In genomic region chr3:128492353-128493220, GRCh38 we compare ENCODE assay signal across 8 cellular contexts. TPM values are rescaled to one million over a fixed set of nuclear protein-coding genes. Genes with fewer than 3 reads are reported as not detected.
A peak's percentile ranks its signal among the peaks of the same experiment; 100 is the strongest.
DNase-seq lines count a peak whose midpoint lies in the region; ATAC-seq, FAIRE-seq and TF ChIP-seq lines count a peak whose summit lies in the region.

TSS of gene GATA2 (minus strand) at chr3:128493201. CDS start at chr3:128487031, 6,170 bp downstream.

- H3K79me2 ChIP-seq in K562 (ENCODE audit: control insufficient read depth, insufficient read depth, low read length) = peaks cover 99% of the 10 kb centered on the region

- POLR2A ChIA-PET in CD8-positive, alpha-beta memory T cell (lab: Charles Lee) = no interaction called here
- POLR2A ChIA-PET in K562 (lab: Yijun Ruan, JAX) = interaction anchor here (1.1 kb wide), 1 partner anchor 9 kb away, joined by 6 read pairs; no protein-coding TSS in a partner anchor

- H3K27ac ChIP-seq in CD8-positive, alpha-beta memory T cell (ENCODE audit: low read depth, low read length) = peak within 1 kb of the TSS; percentile 76
- peak within 1 kb of the TSS; percentile 98 for H3K27ac ChIP-seq in K562 (ENCODE audit: extremely low read depth, low read depth, low read length)

- no peaks in the 10 kb centered on the region for H3K36me3 ChIP-seq in CD8-positive, alpha-beta memory T cell (ENCODE audit: insufficient read depth, low read length)
- H3K36me3 ChIP-seq in K562 (ENCODE audit: control insufficient read depth, insufficient read depth, low read length) = peaks cover 53% of the 10 kb centered on the region; the same call in 2 of the 3 replicates

- BruUV-seq in K562 (replicated peaks; lab: Mats Ljungman, UMichigan) = no TSS peak

- peak in 2 of 5 donors; percentile 28 to 49 for DNase-seq in CD8-positive, alpha-beta memory T cell
- DNase-seq in M059J (ENCODE audit: low read depth) = no peak
- DNase-seq in K562 (ENCODE audit: extremely low read depth in 1 of 4, low spot score in 3 of 4) = peak in 2 of 4 experiments; percentile 29 to 64
- DNase-seq in SIG-M5 (lab: John Stamatoyannopoulos, UW) = no peak
- DNase-seq in putamen (ENCODE audit: low spot score) = no peak
- DNase-seq in NCI-H1092 (lab: John Stamatoyannopoulos, UW) = no peak

- no peak for FAIRE-seq in K562 (lab: Jason Lieb, UNC)

- peaks cover 6% of the 10 kb centered on the region for H4K20me1 ChIP-seq in K562 (replicated peaks; ENCODE audit: control insufficient read depth, insufficient read depth, low read length)

- peaks cover 62 to 66% of the 10 kb centered on the region in 2 donors for H3K27me3 Mint-ChIP-seq in CD8-positive, alpha-beta memory T cell
- peaks cover 98% of the 10 kb centered on the region for H3K27me3 Mint-ChIP-seq in nephron (ENCODE audit: low read depth)

- H3K4me3 ChIP-seq in CD8-positive, alpha-beta memory T cell (ENCODE audit: low read length) = no peak within 1 kb of the TSS
- H3K4me3 ChIP-seq in K562 = peak within 1 kb of the TSS; percentile 98

- peak within 1 kb of the TSS; percentile 92 for H3K4me2 ChIP-seq in K562 (ENCODE audit: insufficient read depth, low read length)

- TF ChIP-seq EP300 in K562 (IDR thresholded peaks at IDR 0.05; ENCODE audit: low read length) = no peak

- CTCF ChIA-PET in CD8-positive, alpha-beta memory T cell (lab: Charles Lee) = interaction anchor here (1.2 kb wide), 1 partner anchor 10 kb away, joined by 4 read pairs; no protein-coding TSS in a partner anchor
- CTCF ChIA-PET in K562 (lab: Yijun Ruan, JAX; ENCODE audit: low intra/inter-chr PET ratio) = interaction anchor here (0.6 to 0.7 kb wide), 2 partner anchors 128 to 639 kb away, joined by 3 to 4 read pairs; no protein-coding TSS in a partner anchor

- H3K4me1 ChIP-seq in CD8-positive, alpha-beta memory T cell (ENCODE audit: insufficient read depth, low read length) = peaks cover 34% of the 10 kb centered on the region
- peaks cover 34 to 87% of the 10 kb centered on the region in 2 experiments for H3K4me1 ChIP-seq in K562 (replicated peaks in 1 of 2; ENCODE audit: control insufficient read depth in 2 of 2, insufficient read depth in 2 of 2, low read length in 2 of 2)

- peaks cover 10 to 53% (median 23%) of the 10 kb centered on the region in 3 donors for H3K4me1 Mint-ChIP-seq in CD8-positive, alpha-beta memory T cell
- peaks cover 25% of the 10 kb centered on the region for H3K4me1 Mint-ChIP-seq in nephron

- peak; percentile 53; the same call in 1 of the 2 replicates for TF ChIP-seq POLR2A in K562 (conservative IDR thresholded peaks at IDR 0.05)

- peak within 1 kb of the TSS; percentile 98 for H3K9ac ChIP-seq in K562 (ENCODE audit: insufficient read depth in 1 of 2, low read depth in 2 of 2, low read length in 2 of 2)

- ATAC-seq in K562 (peak; percentile 2; the same call in 1 of the 3 replicates), HG03378 (IDR thresholded peaks at IDR 0.05; ENCODE audit: unreplicated experiment) (no peak)

- H3K9me1 ChIP-seq in K562 (ENCODE audit: control insufficient read depth, insufficient read depth, low read length) = no peaks in the 10 kb centered on the region

- peaks cover 57% of the 10 kb centered on the region for H3K27me3 ChIP-seq in CD8-positive, alpha-beta memory T cell (ENCODE audit: insufficient read depth, low read length, poor library complexity, severe bottlenecking)
- H3K27me3 ChIP-seq in K562 (ENCODE audit: control insufficient read depth in 2 of 2, insufficient read depth in 2 of 2, low read length in 2 of 2) = no peaks in the 10 kb centered on the region

- no peaks in the 10 kb centered on the region for H3K36me3 Mint-ChIP-seq in CD8-positive, alpha-beta memory T cell
- no peaks in the 10 kb centered on the region for H3K36me3 Mint-ChIP-seq in nephron (ENCODE audit: low read depth)

- peak in 1 of 3 experiments; percentile 25; a peak in 1 of 6 replicates for TF ChIP-seq CTCF in K562 (IDR thresholded peaks at IDR 0.05 in 2 of 3, conservative IDR thresholded peaks at IDR 0.05 in 1 of 3; ENCODE audit: insufficient read depth in 2 of 3, low read depth in 1 of 3, low read length in 3 of 3)
- peak in 2 of 3 experiments; percentile 21 to 30 for TF ChIP-seq CTCF in nephron (IDR thresholded peaks at IDR 0.05; ENCODE audit: unreplicated experiment in 3 of 3)

- H3K9me3 ChIP-seq in CD8-positive, alpha-beta memory T cell (ENCODE audit: low read length) = no peaks in the 10 kb centered on the region
- no peaks in the 10 kb centered on the region for H3K9me3 ChIP-seq in K562 (replicated peaks; ENCODE audit: control insufficient read depth, insufficient read depth, low read depth, low read length)

- intact Hi-C loops in K562 (cut with micrococcal nuclease) = loop anchor here (10.0 kb wide), 2 partner anchors 178 to 418 kb away; no protein-coding TSS in a partner anchor

- in situ Hi-C loops in K562 (cut with MboI) = no loop called here

- no peak within 1 kb of the TSS for H2AFZ ChIP-seq in K562 (ENCODE audit: low read depth, low read length)

- WGBS in K562 (ENCODE audit: insufficient coverage, low coverage, missing lambda C conversion rate) = 49% methylated on average over 18 of the region's 89 CpGs

- peak within 1 kb of the TSS; percentile 1 to 78 (median 45) for H3K4me3 Mint-ChIP-seq in CD8-positive, alpha-beta memory T cell
- H3K4me3 Mint-ChIP-seq in nephron = peak within 1 kb of the TSS; percentile 70 to 88 (median 73)

- peak in 1 of 2 experiments; percentile 27; a peak in 1 of 4 replicates for TF ChIP-seq RAD21 in K562 (CRISPR knock-in tag; conservative IDR thresholded peaks at IDR 0.05 in 1 of 2, IDR thresholded peaks at IDR 0.05 in 1 of 2)

- H3K27ac Mint-ChIP-seq in CD8-positive, alpha-beta memory T cell = peak within 1 kb of the TSS in 1 of 8 donors; percentile 67
- peak within 1 kb of the TSS in 1 of 3 experiments; percentile 51 for H3K27ac Mint-ChIP-seq in nephron

- no peaks in the 10 kb centered on the region for H3K9me3 Mint-ChIP-seq in CD8-positive, alpha-beta memory T cell
- no peaks in the 10 kb centered on the region for H3K9me3 Mint-ChIP-seq in nephron

TF ChIP-seq in K562, 482 proteins besides CTCF, POLR2A, EP300 and RAD21 (continues in another document):
- TF ChIP-seq TAF1 (IDR thresholded peaks at IDR 0.05; ENCODE audit: control insufficient read depth, extremely low read depth, insufficient read depth, low read length, severe bottlenecking) (peak; percentile 32), YY1 (IDR thresholded peaks at IDR 0.05; ENCODE audit: borderline replicate concordance in 1 of 3, control insufficient read depth in 1 of 3, extremely low read depth in 1 of 3, insufficient read depth in 3 of 3, insufficient read length in 1 of 3, insufficient replicate concordance in 2 of 3, low read depth in 1 of 3, low read length in 2 of 3) (peak in 1 of 3 experiments; percentile 17), POLR2AphosphoS5 (IDR thresholded peaks at IDR 0.05; ENCODE audit: control insufficient read depth, insufficient read depth, low read depth, low read length) (peak; percentile 59; the same call in 1 of the 2 replicates), THAP12 (CRISPR knock-in tag; IDR thresholded peaks at IDR 0.05) (0 out of 2 replicates have a peak, but pooled peaks have one; percentile 23), CEBPB (tag; IDR thresholded peaks at IDR 0.05) (0 out of 2 replicates have a peak, but pooled peaks have one; percentile 7), BCOR (IDR thresholded peaks at IDR 0.05) (no peak)

RNA-seq across cellular contexts. Expression of gene GATA2, which starts in this region (rescaled TPM):
- total RNA-seq in CD8-positive, alpha-beta memory T cell = not detected
- not detected for polyA plus RNA-seq in CD8-positive, alpha-beta memory T cell
- total RNA-seq in M059J (2014; rRNA removed; shearing (Covaris generic)) = 22.7 and 36.3 TPM in 2 replicates
- total RNA-seq in K562 (2011; cell fraction: chromatin; rRNA removed; ENCODE audit: low replicate concordance) = 49.8 and 107 TPM in 2 replicates
- total RNA-seq in K562 (2011; cell fraction: nucleolus; rRNA removed) = 84.0 and 88.4 TPM in 2 replicates
- total RNA-seq in K562 (2011; cell fraction: nucleoplasm; rRNA removed) = 50.5 and 57.9 TPM in 2 replicates
- total RNA-seq in K562 (2014; rRNA removed) (86.9 and 125 TPM in 2 replicates), K562 (2014; rRNA removed; fragmentation: Illumina TruSeq; extraction: Trizol) (32.6 and 32.8 TPM in 2 replicates), K562 (2015; rRNA removed; fragmentation: Illumina TruSeq; extraction: Trizol) (50.8 and 55.3 TPM in 2 replicates), K562 (2021) (215 and 218 TPM in 2 replicates)
- polyA plus RNA-seq in K562 (2011; rRNA removed) (28.9 and 29.6 TPM in 2 replicates), K562 (2014; fragmentation: Illumina TruSeq; extraction: Trizol) (74.6 and 129 TPM in 2 replicates), K562 (2014; fragmentation: Nextera tagmentation; extraction: Ambion mirVana) (10 to 100 TPM in 1 of 2 experiments, 1 to 10 TPM in 1; 8.5 to 11.6 TPM), K562 (2014; rRNA removed) (113 and 118 TPM in 2 replicates)
- 29.6 and 67.6 TPM in 2 replicates for polyA plus RNA-seq in K562 (2011; cell fraction: cytosol; rRNA removed)
- 108 and 210 TPM in 2 replicates for polyA plus RNA-seq in K562 (2011; cell fraction: nucleus; rRNA removed)
- 126 and 159 TPM in 2 replicates for polyA plus RNA-seq in K562 (2012)
- polyA minus RNA-seq in K562 (2011; rRNA and poly(A)+ RNA removed) = 12.2 and 21.4 TPM in 2 replicates
- 57.2 and 76.2 TPM in 2 replicates for polyA minus RNA-seq in K562 (2011; cell fraction: cytosol; rRNA and poly(A)+ RNA removed)
- 42.5 and 50.0 TPM in 2 replicates for polyA minus RNA-seq in K562 (2011; cell fraction: nucleus; rRNA and poly(A)+ RNA removed)

Comparison
In these comparisons a context has a peak if more than half of its experiments do, and no peak if none do; other contexts are left out.
1. RNA of gene GATA2 (total RNA-seq): 32.6 to 218 TPM in K562 and 22.7 to 36.3 TPM in M059J; not detected in CD8-positive, alpha-beta memory T cell; every median in the first group is over 10 times any median in the second.